In genomic region chr5:37055383-37055990, GRCh38 we compare ENCODE assay signal across 20 cellular contexts.
DNase-seq lines count a peak whose midpoint lies in the region; ATAC-seq, FAIRE-seq and TF ChIP-seq lines count a peak whose summit lies in the region.
"Had no signal": no experiment of that assay in that cellular context is flagged by ENCODE, and none has a peak within 500 bp of the region (broad histone marks: within the 10 kb centered on the region; RNA-seq: fewer than 3 reads in every experiment).

No MANE protein-coding gene starts in this region.

- H3K27ac Mint-ChIP-seq in activated T-cell treated with anti-CD3 and anti-CD28 coated beads, Interleukin-2, amount 50 U/mL, for 24 hours: peak overlapping the region; percentile 31
- peak overlapping the region in 9 of 10 donors; percentile 11 to 83 (median 58) for H3K27ac Mint-ChIP-seq in naive thymus-derived CD8-positive, alpha-beta T cell

- no peak for ATAC-seq in naive thymus-derived CD8-positive, alpha-beta T cell
- ATAC-seq in GM21737 (IDR thresholded peaks at IDR 0.05; ENCODE audit: unreplicated experiment): no peak
- ATAC-seq: heart left ventricle, right cardiac atrium had no signal

- FAIRE-seq in bronchial epithelial cell (lab: Jason Lieb, UNC): no peak
- FAIRE-seq: colon, G401.6 had no signal

- peaks cover 81% of the 10 kb centered on the region for H3K36me3 Mint-ChIP-seq in activated T-cell treated with anti-CD3 and anti-CD28 coated beads, Interleukin-2, amount 50 U/mL, for 24 hours (ENCODE audit: low read depth)
- peaks cover 6 to 87% (median 21%) of the 10 kb centered on the region in 3 donors for H3K36me3 Mint-ChIP-seq in naive thymus-derived CD8-positive, alpha-beta T cell

- no peaks in the 10 kb centered on the region for H3K27me3 Mint-ChIP-seq in activated T-cell treated with anti-CD3 and anti-CD28 coated beads, Interleukin-2, amount 50 U/mL, for 24 hours
- no peaks in the 10 kb centered on the region for H3K27me3 Mint-ChIP-seq in naive thymus-derived CD8-positive, alpha-beta T cell
- H3K27me3 Mint-ChIP-seq: IgD-negative memory B cell had no signal

- H3K4me3 ChIP-seq in bronchial epithelial cell (ENCODE audit: low read depth, low read length): no peak overlapping the region
- H3K4me3 ChIP-seq: BLaER1, heart left ventricle had no signal

- no peaks in the 10 kb centered on the region for H3K4me1 Mint-ChIP-seq in activated T-cell treated with anti-CD3 and anti-CD28 coated beads, Interleukin-2, amount 50 U/mL, for 24 hours (ENCODE audit: low read depth)
- H3K4me1 Mint-ChIP-seq in naive thymus-derived CD8-positive, alpha-beta T cell: peaks cover 0 to 5% (median 0%) of the 10 kb centered on the region in 4 donors
- H3K4me1 Mint-ChIP-seq: IgD-negative memory B cell had no signal

- H3K4me3 Mint-ChIP-seq in activated T-cell treated with anti-CD3 and anti-CD28 coated beads, Interleukin-2, amount 50 U/mL, for 24 hours: no peak overlapping the region
- H3K4me3 Mint-ChIP-seq in naive thymus-derived CD8-positive, alpha-beta T cell: no peak overlapping the region
- H3K4me3 Mint-ChIP-seq: IgD-negative memory B cell had no signal

- POLR2A ChIA-PET in naive thymus-derived CD8-positive, alpha-beta T cell (lab: Charles Lee): no interaction called here

- no peak for DNase-seq in activated T-cell treated with anti-CD3 and anti-CD28 coated beads, Interleukin-2, amount 50 U/mL, for 24 hours
- DNase-seq in activated T-cell treated with anti-CD3 and anti-CD28 coated beads for 4 hours: no peak
- DNase-seq in HT1080 (ENCODE audit: low read depth): peak; percentile 30
- DNase-seq in bronchial epithelial cell (ENCODE audit: low read depth): peak; percentile 11
- no peak for DNase-seq in naive thymus-derived CD8-positive, alpha-beta T cell
- DNase-seq in inferior parietal cortex (ENCODE audit: extremely low spot score): no peak
- no peak for DNase-seq in NCI-H82 treated with DMSO at 0.1 percent for 48 hours (lab: John Stamatoyannopoulos, UW; ENCODE audit: unreplicated experiment)
- DNase-seq: activated CD4-positive, alpha-beta T cell treated with anti-CD3 and anti-CD28 coated beads for 4 hours; activated naive CD4-positive, alpha-beta T cell treated with anti-CD3 and anti-CD28 coated beads, Interleukin-2, amount 50 U/mL, for 16 hours; heart left ventricle; NCI-H1436 treated with DMSO at 0.1 percent for 48 hours; NCI-H2171 treated with DMSO at 0.1 percent for 48 hours; NCI-H526 treated with DMSO at 0.1 percent for 48 hours; right cardiac atrium; stimulated activated CD4-positive, alpha-beta T cell treated with anti-CD3 and anti-CD28 coated beads, Interleukin-12 subunit alpha, Interleukin-12 subunit beta, amount 100 ng/mL, for 4 hours had no signal

- H3K9me3 Mint-ChIP-seq in activated T-cell treated with anti-CD3 and anti-CD28 coated beads, Interleukin-2, amount 50 U/mL, for 24 hours: no peaks in the 10 kb centered on the region
- no peaks in the 10 kb centered on the region for H3K9me3 Mint-ChIP-seq in naive thymus-derived CD8-positive, alpha-beta T cell
- H3K9me3 Mint-ChIP-seq: IgD-negative memory B cell had no signal

- no peaks in the 10 kb centered on the region for H3K27me3 ChIP-seq in bronchial epithelial cell (ENCODE audit: control insufficient read depth, insufficient read depth, low read length)
- H3K27me3 ChIP-seq: BLaER1, heart left ventricle had no signal

- peaks cover 8% of the 10 kb centered on the region for H3K36me3 ChIP-seq in bronchial epithelial cell (ENCODE audit: control insufficient read depth, insufficient read depth, low read length)

- no peak for TF ChIP-seq CTCF in bronchial epithelial cell (IDR thresholded peaks at IDR 0.05; ENCODE audit: insufficient read depth, low read length, severe bottlenecking)

Comparison
In these comparisons a context has a peak if more than half of its experiments do, and no peak if none do; other contexts are left out.
1. DNase-seq: peak in HT1080 (single experiment) and bronchial epithelial cell (single experiment); none in activated T-cell treated with anti-CD3 and anti-CD28 coated beads, Interleukin-2, amount 50 U/mL, for 24 hours (single experiment), activated T-cell treated with anti-CD3 and anti-CD28 coated beads for 4 hours (single experiment), naive thymus-derived CD8-positive, alpha-beta T cell (0 of 10), inferior parietal cortex (single experiment) and NCI-H82 treated with DMSO at 0.1 percent for 48 hours (single experiment).